Comparison of ENCODE assay signal across 2 cellular contexts in genomic region chr1:31073044-31073443, GRCh38.
TF ChIP-seq lines count a peak whose summit lies in the region.

No MANE protein-coding gene starts in this region.

TF ChIP-seq in K562, 482 proteins besides CTCF, POLR2A, EP300 and RAD21:
- TF ChIP-seq ZNF431 (CRISPR knock-in tag; IDR thresholded peaks at IDR 0.05) (no peak), NONO (IDR thresholded peaks at IDR 0.05; ENCODE audit: low read depth in 2 of 2, low read length in 1 of 2) (0 out of 4 replicates have a peak, but pooled peaks of 1 of the 2 experiments have one; percentile 24)

TF ChIP-seq in HepG2, 621 proteins besides CTCF, POLR2A, EP300 and RAD21:
- TF ChIP-seq HNF4A (CRISPR knock-in tag; IDR thresholded peaks at IDR 0.05) (peak; percentile 36; the same call in 1 of the 2 replicates), FOSL2 (CRISPR knock-in tag; IDR thresholded peaks at IDR 0.05) (peak; percentile 47; the same call in 1 of the 2 replicates), POLR2AphosphoS5 (IDR thresholded peaks at IDR 0.05; ENCODE audit: low read depth, low read length) (no peak)
- TF ChIP-seq, protein P1, sequence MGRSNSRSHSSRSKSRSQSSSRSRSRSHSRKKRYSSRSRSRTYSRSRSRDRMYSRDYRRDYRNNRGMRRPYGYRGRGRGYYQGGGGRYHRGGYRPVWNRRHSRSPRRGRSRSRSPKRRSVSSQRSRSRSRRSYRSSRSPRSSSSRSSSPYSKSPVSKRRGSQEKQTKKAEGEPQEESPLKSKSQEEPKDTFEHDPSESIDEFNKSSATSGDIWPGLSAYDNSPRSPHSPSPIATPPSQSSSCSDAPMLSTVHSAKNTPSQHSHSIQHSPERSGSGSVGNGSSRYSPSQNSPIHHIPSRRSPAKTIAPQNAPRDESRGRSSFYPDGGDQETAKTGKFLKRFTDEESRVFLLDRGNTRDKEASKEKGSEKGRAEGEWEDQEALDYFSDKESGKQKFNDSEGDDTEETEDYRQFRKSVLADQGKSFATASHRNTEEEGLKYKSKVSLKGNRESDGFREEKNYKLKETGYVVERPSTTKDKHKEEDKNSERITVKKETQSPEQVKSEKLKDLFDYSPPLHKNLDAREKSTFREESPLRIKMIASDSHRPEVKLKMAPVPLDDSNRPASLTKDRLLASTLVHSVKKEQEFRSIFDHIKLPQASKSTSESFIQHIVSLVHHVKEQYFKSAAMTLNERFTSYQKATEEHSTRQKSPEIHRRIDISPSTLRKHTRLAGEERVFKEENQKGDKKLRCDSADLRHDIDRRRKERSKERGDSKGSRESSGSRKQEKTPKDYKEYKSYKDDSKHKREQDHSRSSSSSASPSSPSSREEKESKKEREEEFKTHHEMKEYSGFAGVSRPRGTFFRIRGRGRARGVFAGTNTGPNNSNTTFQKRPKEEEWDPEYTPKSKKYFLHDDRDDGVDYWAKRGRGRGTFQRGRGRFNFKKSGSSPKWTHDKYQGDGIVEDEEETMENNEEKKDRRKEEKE (IDR thresholded peaks at IDR 0.05) = no peak
